In genomic region chr11:32792111-32792947, GRCh38 we compare ENCODE assay signal across 9 cellular contexts. TPM values are rescaled to one million over a fixed set of nuclear protein-coding genes. Genes with fewer than 3 reads are reported as not detected.
A peak's percentile ranks its signal among the peaks of the same experiment; 100 is the strongest.
DNase-seq lines count a peak whose midpoint lies in the region; ATAC-seq and TF ChIP-seq lines count a peak whose summit lies in the region.
"Had no signal": no experiment of that assay in that cellular context is flagged by ENCODE, and none has a peak within 500 bp of the region (broad histone marks: within the 10 kb centered on the region; RNA-seq: fewer than 3 reads in every experiment).

No MANE protein-coding gene starts in this region.

- ATAC-seq in GM18870 (IDR thresholded peaks at IDR 0.05; ENCODE audit: unreplicated experiment) (peak; percentile 10), HG03066 (IDR thresholded peaks at IDR 0.05; ENCODE audit: low read depth, unreplicated experiment) (peak; percentile 20), HG03342 (IDR thresholded peaks at IDR 0.05; ENCODE audit: unreplicated experiment) (no peak)

- no peaks in the 10 kb centered on the region for H3K36me3 Mint-ChIP-seq in brain
- no peaks in the 10 kb centered on the region for H3K36me3 Mint-ChIP-seq in osteocyte (ENCODE audit: unreplicated experiment)

- no peak overlapping the region for H3K27ac Mint-ChIP-seq in brain
- H3K27ac Mint-ChIP-seq in osteocyte (ENCODE audit: unreplicated experiment), result no peak overlapping the region

- peak overlapping the region in 3 of 5 experiments; percentile 1 to 76 (median 66) for H3K4me3 Mint-ChIP-seq in brain
- H3K4me3 Mint-ChIP-seq in osteocyte (ENCODE audit: unreplicated experiment), result peak overlapping the region; percentile 23

- peaks cover 15% of the 10 kb centered on the region for H3K27me3 Mint-ChIP-seq in brain
- H3K27me3 Mint-ChIP-seq in osteocyte (ENCODE audit: unreplicated experiment), result peaks cover 67% of the 10 kb centered on the region

- H3K9me3 Mint-ChIP-seq in brain (peaks cover 0 to 4% (median 0%) of the 10 kb centered on the region in 5 experiments), osteocyte (ENCODE audit: unreplicated experiment) (no peaks in the 10 kb centered on the region)

- TF ChIP-seq CTCF in brain (conservative IDR thresholded peaks at IDR 0.05) (no peak), osteocyte (IDR thresholded peaks at IDR 0.05) (no peak)

- H3K27ac ChIP-seq in caudate nucleus (ENCODE audit: low read depth, low read length), result no peak overlapping the region

- no peak for DNase-seq in osteocyte (ENCODE audit: extremely low spot score, unreplicated experiment)
- DNase-seq in AG08395 (ENCODE audit: low spot score), result no peak
- no peak for DNase-seq in caudate nucleus (lab: John Stamatoyannopoulos, UW)
- no peak for DNase-seq in central memory CD4-positive, alpha-beta T cell
- DNase-seq: NCI-H1048 had no signal

- H3K4me1 Mint-ChIP-seq in brain, result no peaks in the 10 kb centered on the region
- peaks cover 3% of the 10 kb centered on the region for H3K4me1 Mint-ChIP-seq in osteocyte (ENCODE audit: unreplicated experiment)

RNA-seq across cellular contexts. Expression of gene CCDC73, which starts 2.1 kb away (rescaled TPM):
- polyA plus RNA-seq in brain (ENCODE audit: insufficient read depth, low read depth, low replicate concordance), result not detected
- total RNA-seq in osteocyte, result not detected in 2 replicates

RNA-seq across cellular contexts. Expression of gene PRRG4, which starts 37.4 kb away (rescaled TPM):
- 0.90 TPM for polyA plus RNA-seq in brain (ENCODE audit: insufficient read depth, low read depth, low replicate concordance)
- total RNA-seq in osteocyte, result not detected in 2 replicates
